15 cellular contexts compared by ENCODE assay signal in genomic region chr20:59435496-59435895, GRCh38.
A peak's percentile ranks its signal among the peaks of the same experiment; 100 is the strongest.
DNase-seq lines count a peak whose midpoint lies in the region; ATAC-seq lines count a peak whose summit lies in the region.
"Had no signal": no experiment of that assay in that cellular context is flagged by ENCODE, and none has a peak within 500 bp of the region (broad histone marks: within the 10 kb centered on the region; RNA-seq: fewer than 3 reads in every experiment).

No MANE protein-coding gene starts in this region.

- no peaks in the 10 kb centered on the region for H3K9me3 Mint-ChIP-seq in natural killer cell treated with Interleukin-12 subunit alpha and Interleukin-12 subunit beta and Interleukin-15 and Interleukin-18, amount 100 ng/mL, for 72 hours
- H3K9me3 Mint-ChIP-seq in activated T-cell treated with anti-CD3 and anti-CD28 coated beads, Interleukin-2, amount 50 U/mL, for 24 hours, result no peaks in the 10 kb centered on the region

- H3K27ac Mint-ChIP-seq in natural killer cell treated with Interleukin-12 subunit alpha and Interleukin-12 subunit beta and Interleukin-15 and Interleukin-18, amount 100 ng/mL, for 72 hours, result no peak overlapping the region
- H3K27ac Mint-ChIP-seq in activated T-cell treated with anti-CD3 and anti-CD28 coated beads, Interleukin-2, amount 50 U/mL, for 24 hours, result no peak overlapping the region
- H3K27ac Mint-ChIP-seq: B cell; CD4-positive, alpha-beta memory T cell; IgD-negative memory B cell had no signal

- H3K4me1 Mint-ChIP-seq in natural killer cell treated with Interleukin-12 subunit alpha and Interleukin-12 subunit beta and Interleukin-15 and Interleukin-18, amount 100 ng/mL, for 72 hours (ENCODE audit: low read depth in 2 of 2), result no peaks in the 10 kb centered on the region
- H3K4me1 Mint-ChIP-seq in activated T-cell treated with anti-CD3 and anti-CD28 coated beads, Interleukin-2, amount 50 U/mL, for 24 hours (ENCODE audit: low read depth), result no peaks in the 10 kb centered on the region
- H3K4me1 Mint-ChIP-seq: B cell; CD4-positive, alpha-beta memory T cell; IgD-negative memory B cell had no signal

- no peaks in the 10 kb centered on the region for H3K36me3 Mint-ChIP-seq in natural killer cell treated with Interleukin-12 subunit alpha and Interleukin-12 subunit beta and Interleukin-15 and Interleukin-18, amount 100 ng/mL, for 72 hours
- no peaks in the 10 kb centered on the region for H3K36me3 Mint-ChIP-seq in activated T-cell treated with anti-CD3 and anti-CD28 coated beads, Interleukin-2, amount 50 U/mL, for 24 hours (ENCODE audit: low read depth)
- H3K36me3 Mint-ChIP-seq: CD4-positive, alpha-beta memory T cell had no signal

- H3K27me3 Mint-ChIP-seq in natural killer cell treated with Interleukin-12 subunit alpha and Interleukin-12 subunit beta and Interleukin-15 and Interleukin-18, amount 100 ng/mL, for 72 hours, result peaks cover 3 to 13% of the 10 kb centered on the region in 2 donors
- H3K27me3 Mint-ChIP-seq in activated T-cell treated with anti-CD3 and anti-CD28 coated beads, Interleukin-2, amount 50 U/mL, for 24 hours, result peaks cover 8% of the 10 kb centered on the region

- ATAC-seq in natural killer cell treated with Interleukin-12 subunit alpha and Interleukin-12 subunit beta and Interleukin-15 and Interleukin-18, amount 100 ng/mL, for 72 hours, result no peak

- DNase-seq in COR-L47 (lab: John Stamatoyannopoulos, UW) (peak; percentile 96), G401 (ENCODE audit: low spot score) (peak; percentile 47), NCI-H69 (lab: John Stamatoyannopoulos, UW) (peak; percentile 96), cerebellar cortex (ENCODE audit: low spot score) (peak; percentile 37)
- DNase-seq in natural killer cell treated with Interleukin-12 subunit alpha and Interleukin-12 subunit beta and Interleukin-15 and Interleukin-18, amount 100 ng/mL, for 72 hours (ENCODE audit: low spot score), result no peak
- DNase-seq in activated T-cell treated with anti-CD3 and anti-CD28 coated beads, Interleukin-2, amount 50 U/mL, for 24 hours, result no peak
- DNase-seq in effector CD8-positive, alpha-beta T cell (lab: John Stamatoyannopoulos, UW), result no peak
- DNase-seq: CD4-positive, alpha-beta memory T cell; NCI-H1436 treated with DMSO at 0.1 percent for 48 hours; NCI-H345; NK-92 treated with Interleukin-12 subunit alpha and Interleukin-12 subunit beta, amount 100 ng/mL, for 24 hours; OCI-M1; RPMI8226 had no signal

- no peak overlapping the region for H3K4me3 Mint-ChIP-seq in natural killer cell treated with Interleukin-12 subunit alpha and Interleukin-12 subunit beta and Interleukin-15 and Interleukin-18, amount 100 ng/mL, for 72 hours
- no peak overlapping the region for H3K4me3 Mint-ChIP-seq in activated T-cell treated with anti-CD3 and anti-CD28 coated beads, Interleukin-2, amount 50 U/mL, for 24 hours
- H3K4me3 Mint-ChIP-seq: B cell; CD4-positive, alpha-beta memory T cell; IgD-negative memory B cell had no signal

- in situ Hi-C loops in G401 (cut with HindIII; ENCODE audit: low sequenced_read_pairs), result no loop called here

Comparison
In these comparisons a context has a peak if more than half of its experiments do, and no peak if none do; other contexts are left out.
1. DNase-seq: peak in COR-L47 (single experiment), G401 (single experiment), NCI-H69 (single experiment) and cerebellar cortex (single experiment); none in natural killer cell treated with Interleukin-12 subunit alpha and Interleukin-12 subunit beta and Interleukin-15 and Interleukin-18, amount 100 ng/mL, for 72 hours (single experiment), activated T-cell treated with anti-CD3 and anti-CD28 coated beads, Interleukin-2, amount 50 U/mL, for 24 hours (single experiment) and effector CD8-positive, alpha-beta T cell (single experiment).